17 cellular contexts compared by ENCODE assay signal in the genomic region with DNA sequence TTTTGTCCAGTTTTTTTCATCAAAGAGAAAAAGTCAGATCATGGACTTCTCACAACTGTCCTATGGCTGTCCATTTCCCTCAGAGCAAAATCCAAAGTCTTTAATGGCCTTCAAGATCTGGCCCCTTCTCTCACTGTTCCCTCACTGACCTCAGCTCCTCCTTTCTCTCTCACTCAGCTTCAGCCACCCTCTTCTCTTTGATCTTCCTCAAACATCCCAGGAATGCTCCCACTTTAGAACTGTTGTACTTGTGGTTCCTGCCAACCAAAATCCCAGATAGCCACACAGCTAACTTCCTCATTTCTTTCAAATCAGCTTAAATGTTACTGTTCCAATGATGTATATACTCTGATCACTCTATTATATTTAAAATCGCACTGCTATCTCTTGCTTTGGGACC.
DNase-seq lines count a peak whose midpoint lies in the region; ATAC-seq and FAIRE-seq lines count a peak whose summit lies in the region.
"Had no signal": no experiment of that assay in that cellular context is flagged by ENCODE, and none has a peak within 500 bp of the region (broad histone marks: within the 10 kb centered on the region; RNA-seq: fewer than 3 reads in every experiment).

No MANE protein-coding gene starts in this region.

- no peaks in the 10 kb centered on the region for H3K27me3 ChIP-seq in mesendoderm (ENCODE audit: insufficient read depth, low read length, poor library complexity)
- H3K27me3 ChIP-seq: colonic mucosa, sigmoid colon had no signal

- no peaks in the 10 kb centered on the region for H3K79me1 ChIP-seq in mesendoderm (ENCODE audit: low read length)

- no peak overlapping the region for H2BK15ac ChIP-seq in mesendoderm (replicated peaks; ENCODE audit: low read depth)

- no peak overlapping the region for H2AK5ac ChIP-seq in mesendoderm (ENCODE audit: low read length)

- H3K4me2 ChIP-seq in mesendoderm (ENCODE audit: low read length) = no peak overlapping the region

- no peak overlapping the region for H3K9ac ChIP-seq in mesendoderm (ENCODE audit: low read length)

- H2BK120ac ChIP-seq in mesendoderm (ENCODE audit: low read depth, low read length) = no peak overlapping the region

- no peaks in the 10 kb centered on the region for H3K4me1 ChIP-seq in mesendoderm (ENCODE audit: control insufficient read depth, low read depth, low read length)
- H3K4me1 ChIP-seq: colonic mucosa, sigmoid colon had no signal

- H3K36me3 ChIP-seq in mesendoderm (ENCODE audit: control insufficient read depth, insufficient read depth, low read length) = no peaks in the 10 kb centered on the region
- H3K36me3 ChIP-seq: colonic mucosa, sigmoid colon had no signal

- ATAC-seq in HG02588 (IDR thresholded peaks at IDR 0.05; ENCODE audit: unreplicated experiment) = no peak
- ATAC-seq: activated CD8-positive, alpha-beta T cell treated with anti-CD3 and anti-CD28 coated beads for 36 hours; T-helper 17 cell had no signal

- H4K8ac ChIP-seq in mesendoderm (ENCODE audit: low read depth, low read length) = no peak overlapping the region

- H3K18ac ChIP-seq in mesendoderm (ENCODE audit: low read length) = no peak overlapping the region

- H3K4ac ChIP-seq in mesendoderm (ENCODE audit: low read depth, low read length) = no peak overlapping the region

- H3K56ac ChIP-seq in mesendoderm (ENCODE audit: low read length) = no peak overlapping the region

- DNase-seq in EH (ENCODE audit: low read depth) (peak; percentile 49), HTR-8/SVneo (ENCODE audit: insufficient read length, low spot score) (peak; percentile 15), astrocyte of the hippocampus (ENCODE audit: low read depth, low spot score) (peak; percentile 93), mesendoderm (peak; percentile 79), UCSD-AML1 (lab: John Stamatoyannopoulos, UW; ENCODE audit: unreplicated experiment) (no peak), nucleus accumbens (lab: John Stamatoyannopoulos, UW) (no peak), HUDEP-2 (lab: John Stamatoyannopoulos, UW; ENCODE audit: unreplicated experiment in 76 of 76) (no peak)
- DNase-seq: activated CD8-positive, alpha-beta T cell treated with anti-CD3 and anti-CD28 coated beads for 36 hours; activated naive CD4-positive, alpha-beta T cell treated with anti-CD3 and anti-CD28 coated beads for 36 hours; CD8-positive, alpha-beta memory T cell; colonic mucosa; immature natural killer cell; naive B cell; NCI-H2171 treated with DMSO at 0.1 percent for 48 hours; sigmoid colon; T-helper 17 cell had no signal

- H2BK5ac ChIP-seq in mesendoderm (ENCODE audit: low read length) = no peak overlapping the region

- H3K27ac ChIP-seq in mesendoderm (ENCODE audit: low read depth, low read length) = no peak overlapping the region
- H3K27ac ChIP-seq: colonic mucosa, sigmoid colon had no signal

- H3K23ac ChIP-seq in mesendoderm (ENCODE audit: low read length) = no peak overlapping the region

- no peak for FAIRE-seq in HTR-8/SVneo (lab: Jason Lieb, UNC)

- H3K4me3 ChIP-seq in mesendoderm (ENCODE audit: low read length) = no peak overlapping the region
- H3K4me3 ChIP-seq: colonic mucosa, sigmoid colon had no signal

- no peak overlapping the region for H4K5ac ChIP-seq in mesendoderm (ENCODE audit: low read length)

- no CpG with 5 or more reads among the region's 1 CpG for WGBS in mesendoderm (ENCODE audit: extremely low coverage, insufficient coverage, low lambda C conversion rate)

- no peaks in the 10 kb centered on the region for H3K79me2 ChIP-seq in mesendoderm (ENCODE audit: control insufficient read depth, insufficient read depth, low read length)

Comparison
In these comparisons a context has a peak if more than half of its experiments do, and no peak if none do; other contexts are left out.
1. DNase-seq: peak in EH (single experiment), HTR-8/SVneo (single experiment), astrocyte of the hippocampus (single experiment) and mesendoderm (single experiment); none in UCSD-AML1 (single experiment), nucleus accumbens (0 of 56) and HUDEP-2 (0 of 76).